ENCODE assay signal across 11 cellular contexts in the genomic region with DNA sequence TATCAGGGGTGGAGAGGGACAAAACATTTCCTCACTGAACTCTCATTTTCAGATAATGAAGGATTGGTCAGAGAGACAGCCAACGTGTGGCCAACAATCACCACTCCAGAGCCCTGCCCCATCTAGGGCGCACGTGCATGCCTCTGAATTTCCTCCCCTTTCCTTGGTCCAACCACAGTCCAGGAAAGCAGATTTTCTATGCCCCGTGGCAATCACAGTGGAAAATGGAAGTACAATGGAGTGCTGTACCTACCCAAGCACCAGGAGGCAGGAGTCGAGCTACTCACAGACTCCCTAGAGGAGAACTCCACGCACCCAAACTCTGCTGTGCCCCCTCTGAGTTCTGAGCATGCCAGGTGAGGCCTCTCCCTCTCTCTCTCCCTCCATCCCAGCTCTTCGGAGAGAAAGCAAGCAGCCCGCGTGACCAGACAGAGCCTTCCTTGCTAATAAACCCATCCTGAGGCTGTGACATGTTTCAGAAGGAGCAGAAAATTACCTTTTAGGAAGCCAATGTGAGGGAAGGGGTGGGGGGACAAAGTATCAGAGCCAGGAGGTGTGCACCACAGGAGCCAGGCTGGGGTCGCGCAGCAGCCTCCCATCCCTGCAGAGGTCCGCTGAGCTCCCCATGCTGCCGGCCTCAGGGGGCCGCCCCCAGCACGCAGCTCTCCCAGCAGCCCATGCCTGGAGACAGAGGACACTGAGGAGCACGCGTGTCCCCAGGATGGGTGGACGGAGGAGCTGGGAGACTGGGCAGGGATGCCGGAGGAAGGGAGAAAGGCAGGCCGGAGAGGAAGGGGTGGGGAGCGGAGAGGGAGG.
DNase-seq lines count a peak whose midpoint lies in the region; ATAC-seq lines count a peak whose summit lies in the region.
"Had no signal": no experiment of that assay in that cellular context is flagged by ENCODE, and none has a peak within 500 bp of the region (broad histone marks: within the 10 kb centered on the region; RNA-seq: fewer than 3 reads in every experiment).

No MANE protein-coding gene starts in this region.

- no peak overlapping the region for H3K4me3 ChIP-seq in CD8-positive, alpha-beta memory T cell (ENCODE audit: low read length)
- H3K4me3 ChIP-seq: SK-N-MC had no signal

- CTCF ChIA-PET in CD8-positive, alpha-beta memory T cell (lab: Charles Lee) = interaction anchor here (0.8 to 3.0 kb wide), 3 partner anchors 34 to 160 kb away, joined by 3 to 19 read pairs (median 7); a partner anchor contains a TSS

- H3K36me3 Mint-ChIP-seq in CD8-positive, alpha-beta memory T cell = no peaks in the 10 kb centered on the region
- no peaks in the 10 kb centered on the region for H3K36me3 Mint-ChIP-seq in activated T-helper 2 cell treated with anti-CD3 and anti-CD28 coated beads, Interferon-gamma antibody, Interleukin-2, Interleukin-4, amounts not matched to agents 10 μg/mL and 5 μg/mL and 100 μg/mL, durations not matched to agents 14 hours and 24 hours and 36 hours (ENCODE audit: low read depth)

- ATAC-seq in GM18861 (IDR thresholded peaks at IDR 0.05; ENCODE audit: unreplicated experiment) (no peak), HG03039 (IDR thresholded peaks at IDR 0.05; ENCODE audit: unreplicated experiment) (no peak)

- peaks cover 49% of the 10 kb centered on the region for H3K4me1 ChIP-seq in CD8-positive, alpha-beta memory T cell (ENCODE audit: insufficient read depth, low read length)

- H3K36me3 ChIP-seq in CD8-positive, alpha-beta memory T cell (ENCODE audit: insufficient read depth, low read length) = no peaks in the 10 kb centered on the region
- no peaks in the 10 kb centered on the region for H3K36me3 ChIP-seq in KOPT-K1 (ENCODE audit: insufficient read depth, low read length)

- POLR2A ChIA-PET in CD8-positive, alpha-beta memory T cell (lab: Charles Lee) = interaction anchor here (1.4 kb wide), 1 partner anchor 155 kb away, joined by 4 read pairs; a partner anchor contains a TSS

- peak overlapping the region in 3 of 7 donors; percentile 87 to 94 (median 88) for H3K4me3 Mint-ChIP-seq in CD8-positive, alpha-beta memory T cell
- no peak overlapping the region for H3K4me3 Mint-ChIP-seq in activated T-helper 2 cell treated with anti-CD3 and anti-CD28 coated beads, Interferon-gamma antibody, Interleukin-2, Interleukin-4, amounts not matched to agents 10 μg/mL and 5 μg/mL and 100 μg/mL, durations not matched to agents 14 hours and 24 hours and 36 hours (ENCODE audit: low read depth)

- no peak for DNase-seq in CD8-positive, alpha-beta memory T cell
- no peak for DNase-seq in activated T-helper 2 cell treated with anti-CD3 and anti-CD28 coated beads, Interferon-gamma antibody, Interleukin-2, Interleukin-4, amounts not matched to agents 10 μg/mL and 5 μg/mL and 100 μg/mL, durations not matched to agents 14 hours and 24 hours and 36 hours (ENCODE audit: low spot score)
- DNase-seq in left kidney (ENCODE audit: low read depth, low spot score) (peak; percentile 53), NCI-H446 treated with DMSO at 0.1 percent for 48 hours (lab: John Stamatoyannopoulos, UW) (no peak)
- DNase-seq: HCEC 1CT, mammary epithelial cell had no signal

- no peaks in the 10 kb centered on the region for H3K27me3 Mint-ChIP-seq in CD8-positive, alpha-beta memory T cell
- H3K27me3 Mint-ChIP-seq in activated T-helper 2 cell treated with anti-CD3 and anti-CD28 coated beads, Interferon-gamma antibody, Interleukin-2, Interleukin-4, amounts not matched to agents 10 μg/mL and 5 μg/mL and 100 μg/mL, durations not matched to agents 14 hours and 24 hours and 36 hours (ENCODE audit: low read depth) = no peaks in the 10 kb centered on the region

- peak overlapping the region; percentile 86 to 99 (median 97) for H3K27ac Mint-ChIP-seq in CD8-positive, alpha-beta memory T cell
- H3K27ac Mint-ChIP-seq in activated T-helper 2 cell treated with anti-CD3 and anti-CD28 coated beads, Interferon-gamma antibody, Interleukin-2, Interleukin-4, amounts not matched to agents 10 μg/mL and 5 μg/mL and 100 μg/mL, durations not matched to agents 14 hours and 24 hours and 36 hours = peak overlapping the region; percentile 99

- no peaks in the 10 kb centered on the region for H3K27me3 ChIP-seq in CD8-positive, alpha-beta memory T cell (ENCODE audit: insufficient read depth, low read length, poor library complexity, severe bottlenecking)

- intact Hi-C loops in activated T-helper 2 cell treated with anti-CD3 and anti-CD28 coated beads, Interferon-gamma antibody, Interleukin-2, Interleukin-4, amounts not matched to agents 10 μg/mL and 5 μg/mL and 100 μg/mL, durations not matched to agents 14 hours and 24 hours and 36 hours (cut with micrococcal nuclease) = loop anchor here (2.0 to 5.0 kb wide), 3 partner anchors 43 to 103 kb away; a partner anchor contains a TSS

- no peaks in the 10 kb centered on the region for H3K9me3 ChIP-seq in CD8-positive, alpha-beta memory T cell (ENCODE audit: low read length)
- H3K9me3 ChIP-seq in KOPT-K1 (ENCODE audit: insufficient read depth, low read length, poor library complexity, severe bottlenecking) = no peaks in the 10 kb centered on the region

- H3K4me1 Mint-ChIP-seq in CD8-positive, alpha-beta memory T cell = peaks cover 42 to 48% (median 43%) of the 10 kb centered on the region in 3 donors
- H3K4me1 Mint-ChIP-seq in activated T-helper 2 cell treated with anti-CD3 and anti-CD28 coated beads, Interferon-gamma antibody, Interleukin-2, Interleukin-4, amounts not matched to agents 10 μg/mL and 5 μg/mL and 100 μg/mL, durations not matched to agents 14 hours and 24 hours and 36 hours (ENCODE audit: low read depth) = peaks cover 42% of the 10 kb centered on the region

- no peak overlapping the region for H3K27ac ChIP-seq in CD8-positive, alpha-beta memory T cell (ENCODE audit: low read depth, low read length)
- peak overlapping the region; percentile 91 for H3K27ac ChIP-seq in KOPT-K1 (ENCODE audit: low read depth, low read length, poor library complexity, severe bottlenecking)
- H3K27ac ChIP-seq: parathyroid adenoma, SK-N-MC had no signal

- H3K9me3 Mint-ChIP-seq in CD8-positive, alpha-beta memory T cell = no peaks in the 10 kb centered on the region
- H3K9me3 Mint-ChIP-seq in activated T-helper 2 cell treated with anti-CD3 and anti-CD28 coated beads, Interferon-gamma antibody, Interleukin-2, Interleukin-4, amounts not matched to agents 10 μg/mL and 5 μg/mL and 100 μg/mL, durations not matched to agents 14 hours and 24 hours and 36 hours = no peaks in the 10 kb centered on the region
